ENCODE assay signal across 1 cellular context in the genomic region with DNA sequence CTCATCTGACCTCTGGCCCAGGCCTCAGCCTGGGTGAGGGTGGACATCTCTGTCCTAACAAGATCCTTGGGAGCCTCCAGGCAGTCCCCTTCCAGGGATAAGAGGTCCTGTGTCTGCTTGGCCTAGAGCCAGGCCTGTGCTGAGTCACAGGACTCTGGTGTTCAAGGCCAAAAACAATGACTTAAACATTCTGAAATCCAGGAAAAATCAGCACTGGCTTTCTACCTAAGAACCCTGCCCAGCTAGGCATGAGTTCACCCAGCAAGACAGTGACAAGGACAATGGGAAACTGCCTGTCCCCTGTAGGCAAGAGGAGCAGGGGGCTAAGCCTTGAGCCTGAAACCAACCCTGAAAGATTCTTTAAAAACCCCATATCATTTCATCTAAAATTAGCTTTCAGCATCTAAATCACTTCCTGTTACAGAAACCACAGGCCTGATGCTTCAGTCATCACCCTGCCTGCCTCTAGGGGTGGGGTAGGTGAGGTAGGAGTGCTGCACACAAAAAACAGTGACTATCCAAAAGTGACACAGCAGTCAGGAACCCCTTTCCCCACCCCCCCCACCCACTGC.
A peak's percentile ranks its signal among the peaks of the same experiment; 100 is the strongest.
TF ChIP-seq lines count a peak whose summit lies in the region.

No MANE protein-coding gene starts in this region.

TF ChIP-seq in HEK293, 187 proteins besides CTCF, POLR2A, EP300 and RAD21 (continued from another document and continues in another):
- TF ChIP-seq, protein P1, sequence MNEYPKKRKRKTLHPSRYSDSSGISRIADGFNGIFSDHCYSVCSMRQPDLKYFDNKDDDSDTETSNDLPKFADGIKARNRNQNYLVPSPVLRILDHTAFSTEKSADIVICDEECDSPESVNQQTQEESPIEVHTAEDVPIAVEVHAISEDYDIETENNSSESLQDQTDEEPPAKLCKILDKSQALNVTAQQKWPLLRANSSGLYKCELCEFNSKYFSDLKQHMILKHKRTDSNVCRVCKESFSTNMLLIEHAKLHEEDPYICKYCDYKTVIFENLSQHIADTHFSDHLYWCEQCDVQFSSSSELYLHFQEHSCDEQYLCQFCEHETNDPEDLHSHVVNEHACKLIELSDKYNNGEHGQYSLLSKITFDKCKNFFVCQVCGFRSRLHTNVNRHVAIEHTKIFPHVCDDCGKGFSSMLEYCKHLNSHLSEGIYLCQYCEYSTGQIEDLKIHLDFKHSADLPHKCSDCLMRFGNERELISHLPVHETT (tag by site-specific recombination; IDR thresholded peaks at IDR 0.05), result no peak
- TF ChIP-seq REPIN1 (tag by site-specific recombination; IDR thresholded peaks at IDR 0.05; ENCODE audit: low read depth), result no peak
- TF ChIP-seq, protein P2, sequence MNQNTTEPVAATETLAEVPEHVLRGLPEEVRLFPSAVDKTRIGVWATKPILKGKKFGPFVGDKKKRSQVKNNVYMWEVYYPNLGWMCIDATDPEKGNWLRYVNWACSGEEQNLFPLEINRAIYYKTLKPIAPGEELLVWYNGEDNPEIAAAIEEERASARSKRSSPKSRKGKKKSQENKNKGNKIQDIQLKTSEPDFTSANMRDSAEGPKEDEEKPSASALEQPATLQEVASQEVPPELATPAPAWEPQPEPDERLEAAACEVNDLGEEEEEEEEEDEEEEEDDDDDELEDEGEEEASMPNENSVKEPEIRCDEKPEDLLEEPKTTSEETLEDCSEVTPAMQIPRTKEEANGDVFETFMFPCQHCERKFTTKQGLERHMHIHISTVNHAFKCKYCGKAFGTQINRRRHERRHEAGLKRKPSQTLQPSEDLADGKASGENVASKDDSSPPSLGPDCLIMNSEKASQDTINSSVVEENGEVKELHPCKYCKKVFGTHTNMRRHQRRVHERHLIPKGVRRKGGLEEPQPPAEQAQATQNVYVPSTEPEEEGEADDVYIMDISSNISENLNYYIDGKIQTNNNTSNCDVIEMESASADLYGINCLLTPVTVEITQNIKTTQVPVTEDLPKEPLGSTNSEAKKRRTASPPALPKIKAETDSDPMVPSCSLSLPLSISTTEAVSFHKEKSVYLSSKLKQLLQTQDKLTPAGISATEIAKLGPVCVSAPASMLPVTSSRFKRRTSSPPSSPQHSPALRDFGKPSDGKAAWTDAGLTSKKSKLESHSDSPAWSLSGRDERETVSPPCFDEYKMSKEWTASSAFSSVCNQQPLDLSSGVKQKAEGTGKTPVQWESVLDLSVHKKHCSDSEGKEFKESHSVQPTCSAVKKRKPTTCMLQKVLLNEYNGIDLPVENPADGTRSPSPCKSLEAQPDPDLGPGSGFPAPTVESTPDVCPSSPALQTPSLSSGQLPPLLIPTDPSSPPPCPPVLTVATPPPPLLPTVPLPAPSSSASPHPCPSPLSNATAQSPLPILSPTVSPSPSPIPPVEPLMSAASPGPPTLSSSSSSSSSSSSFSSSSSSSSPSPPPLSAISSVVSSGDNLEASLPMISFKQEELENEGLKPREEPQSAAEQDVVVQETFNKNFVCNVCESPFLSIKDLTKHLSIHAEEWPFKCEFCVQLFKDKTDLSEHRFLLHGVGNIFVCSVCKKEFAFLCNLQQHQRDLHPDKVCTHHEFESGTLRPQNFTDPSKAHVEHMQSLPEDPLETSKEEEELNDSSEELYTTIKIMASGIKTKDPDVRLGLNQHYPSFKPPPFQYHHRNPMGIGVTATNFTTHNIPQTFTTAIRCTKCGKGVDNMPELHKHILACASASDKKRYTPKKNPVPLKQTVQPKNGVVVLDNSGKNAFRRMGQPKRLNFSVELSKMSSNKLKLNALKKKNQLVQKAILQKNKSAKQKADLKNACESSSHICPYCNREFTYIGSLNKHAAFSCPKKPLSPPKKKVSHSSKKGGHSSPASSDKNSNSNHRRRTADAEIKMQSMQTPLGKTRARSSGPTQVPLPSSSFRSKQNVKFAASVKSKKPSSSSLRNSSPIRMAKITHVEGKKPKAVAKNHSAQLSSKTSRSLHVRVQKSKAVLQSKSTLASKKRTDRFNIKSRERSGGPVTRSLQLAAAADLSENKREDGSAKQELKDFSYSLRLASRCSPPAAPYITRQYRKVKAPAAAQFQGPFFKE (tag by site-specific recombination; IDR thresholded peaks at IDR 0.05; ENCODE audit: borderline replicate concordance), result no peak
- no peak for TF ChIP-seq ZNF132 (tag by site-specific recombination; IDR thresholded peaks at IDR 0.05; ENCODE audit: borderline replicate concordance)
- TF ChIP-seq, protein P3, sequence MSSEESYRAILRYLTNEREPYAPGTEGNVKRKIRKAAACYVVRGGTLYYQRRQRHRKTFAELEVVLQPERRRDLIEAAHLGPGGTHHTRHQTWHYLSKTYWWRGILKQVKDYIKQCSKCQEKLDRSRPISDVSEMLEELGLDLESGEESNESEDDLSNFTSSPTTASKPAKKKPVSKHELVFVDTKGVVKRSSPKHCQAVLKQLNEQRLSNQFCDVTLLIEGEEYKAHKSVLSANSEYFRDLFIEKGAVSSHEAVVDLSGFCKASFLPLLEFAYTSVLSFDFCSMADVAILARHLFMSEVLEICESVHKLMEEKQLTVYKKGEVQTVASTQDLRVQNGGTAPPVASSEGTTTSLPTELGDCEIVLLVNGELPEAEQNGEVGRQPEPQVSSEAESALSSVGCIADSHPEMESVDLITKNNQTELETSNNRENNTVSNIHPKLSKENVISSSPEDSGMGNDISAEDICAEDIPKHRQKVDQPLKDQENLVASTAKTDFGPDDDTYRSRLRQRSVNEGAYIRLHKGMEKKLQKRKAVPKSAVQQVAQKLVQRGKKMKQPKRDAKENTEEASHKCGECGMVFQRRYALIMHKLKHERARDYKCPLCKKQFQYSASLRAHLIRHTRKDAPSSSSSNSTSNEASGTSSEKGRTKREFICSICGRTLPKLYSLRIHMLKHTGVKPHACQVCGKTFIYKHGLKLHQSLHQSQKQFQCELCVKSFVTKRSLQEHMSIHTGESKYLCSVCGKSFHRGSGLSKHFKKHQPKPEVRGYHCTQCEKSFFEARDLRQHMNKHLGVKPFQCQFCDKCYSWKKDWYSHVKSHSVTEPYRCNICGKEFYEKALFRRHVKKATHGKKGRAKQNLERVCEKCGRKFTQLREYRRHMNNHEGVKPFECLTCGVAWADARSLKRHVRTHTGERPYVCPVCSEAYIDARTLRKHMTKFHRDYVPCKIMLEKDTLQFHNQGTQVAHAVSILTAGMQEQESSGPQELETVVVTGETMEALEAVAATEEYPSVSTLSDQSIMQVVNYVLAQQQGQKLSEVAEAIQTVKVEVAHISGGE (tag by site-specific recombination; conservative IDR thresholded peaks at IDR 0.05; ENCODE audit: low read depth), result no peak
- TF ChIP-seq, protein P4, sequence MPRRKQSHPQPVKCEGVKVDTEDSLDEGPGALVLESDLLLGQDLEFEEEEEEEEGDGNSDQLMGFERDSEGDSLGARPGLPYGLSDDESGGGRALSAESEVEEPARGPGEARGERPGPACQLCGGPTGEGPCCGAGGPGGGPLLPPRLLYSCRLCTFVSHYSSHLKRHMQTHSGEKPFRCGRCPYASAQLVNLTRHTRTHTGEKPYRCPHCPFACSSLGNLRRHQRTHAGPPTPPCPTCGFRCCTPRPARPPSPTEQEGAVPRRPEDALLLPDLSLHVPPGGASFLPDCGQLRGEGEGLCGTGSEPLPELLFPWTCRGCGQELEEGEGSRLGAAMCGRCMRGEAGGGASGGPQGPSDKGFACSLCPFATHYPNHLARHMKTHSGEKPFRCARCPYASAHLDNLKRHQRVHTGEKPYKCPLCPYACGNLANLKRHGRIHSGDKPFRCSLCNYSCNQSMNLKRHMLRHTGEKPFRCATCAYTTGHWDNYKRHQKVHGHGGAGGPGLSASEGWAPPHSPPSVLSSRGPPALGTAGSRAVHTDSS (tag by site-specific recombination; IDR thresholded peaks at IDR 0.05), result no peak
- no peak for TF ChIP-seq ZNF830 (tag by site-specific recombination; IDR thresholded peaks at IDR 0.05; ENCODE audit: low read depth)
- TF ChIP-seq, protein P5, sequence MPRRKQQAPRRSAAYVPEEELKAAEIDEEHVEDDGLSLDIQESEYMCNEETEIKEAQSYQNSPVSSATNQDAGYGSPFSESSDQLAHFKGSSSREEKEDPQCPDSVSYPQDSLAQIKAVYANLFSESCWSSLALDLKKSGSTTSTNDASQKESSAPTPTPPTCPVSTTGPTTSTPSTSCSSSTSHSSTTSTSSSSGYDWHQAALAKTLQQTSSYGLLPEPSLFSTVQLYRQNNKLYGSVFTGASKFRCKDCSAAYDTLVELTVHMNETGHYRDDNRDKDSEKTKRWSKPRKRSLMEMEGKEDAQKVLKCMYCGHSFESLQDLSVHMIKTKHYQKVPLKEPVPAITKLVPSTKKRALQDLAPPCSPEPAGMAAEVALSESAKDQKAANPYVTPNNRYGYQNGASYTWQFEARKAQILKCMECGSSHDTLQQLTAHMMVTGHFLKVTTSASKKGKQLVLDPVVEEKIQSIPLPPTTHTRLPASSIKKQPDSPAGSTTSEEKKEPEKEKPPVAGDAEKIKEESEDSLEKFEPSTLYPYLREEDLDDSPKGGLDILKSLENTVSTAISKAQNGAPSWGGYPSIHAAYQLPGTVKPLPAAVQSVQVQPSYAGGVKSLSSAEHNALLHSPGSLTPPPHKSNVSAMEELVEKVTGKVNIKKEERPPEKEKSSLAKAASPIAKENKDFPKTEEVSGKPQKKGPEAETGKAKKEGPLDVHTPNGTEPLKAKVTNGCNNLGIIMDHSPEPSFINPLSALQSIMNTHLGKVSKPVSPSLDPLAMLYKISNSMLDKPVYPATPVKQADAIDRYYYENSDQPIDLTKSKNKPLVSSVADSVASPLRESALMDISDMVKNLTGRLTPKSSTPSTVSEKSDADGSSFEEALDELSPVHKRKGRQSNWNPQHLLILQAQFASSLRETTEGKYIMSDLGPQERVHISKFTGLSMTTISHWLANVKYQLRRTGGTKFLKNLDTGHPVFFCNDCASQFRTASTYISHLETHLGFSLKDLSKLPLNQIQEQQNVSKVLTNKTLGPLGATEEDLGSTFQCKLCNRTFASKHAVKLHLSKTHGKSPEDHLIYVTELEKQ (tag by site-specific recombination; IDR thresholded peaks at IDR 0.05; ENCODE audit: borderline replicate concordance), result no peak
- TF ChIP-seq ZNF266 (tag by site-specific recombination; IDR thresholded peaks at IDR 0.05; ENCODE audit: low read depth), result no peak
- TF ChIP-seq EGR2 (tag by site-specific recombination; IDR thresholded peaks at IDR 0.05; ENCODE audit: low read depth), result no peak
- TF ChIP-seq SALL2 (tag by site-specific recombination; IDR thresholded peaks at IDR 0.05; ENCODE audit: borderline replicate concordance), result no peak
- TF ChIP-seq, protein P6, sequence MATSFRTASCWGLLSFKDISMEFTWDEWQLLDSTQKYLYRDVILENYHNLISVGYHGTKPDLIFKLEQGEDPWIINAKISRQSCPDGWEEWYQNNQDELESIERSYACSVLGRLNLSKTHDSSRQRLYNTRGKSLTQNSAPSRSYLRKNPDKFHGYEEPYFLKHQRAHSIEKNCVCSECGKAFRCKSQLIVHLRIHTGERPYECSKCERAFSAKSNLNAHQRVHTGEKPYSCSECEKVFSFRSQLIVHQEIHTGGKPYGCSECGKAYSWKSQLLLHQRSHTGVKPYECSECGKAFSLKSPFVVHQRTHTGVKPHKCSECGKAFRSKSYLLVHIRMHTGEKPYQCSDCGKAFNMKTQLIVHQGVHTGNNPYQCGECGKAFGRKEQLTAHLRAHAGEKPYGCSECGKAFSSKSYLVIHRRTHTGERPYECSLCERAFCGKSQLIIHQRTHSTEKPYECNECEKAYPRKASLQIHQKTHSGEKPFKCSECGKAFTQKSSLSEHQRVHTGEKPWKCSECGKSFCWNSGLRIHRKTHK (tag by site-specific recombination; IDR thresholded peaks at IDR 0.05), result no peak
- TF ChIP-seq ZNF175 (tag by site-specific recombination; IDR thresholded peaks at IDR 0.05), result no peak
- TF ChIP-seq ZNF121 (tag by site-specific recombination; IDR thresholded peaks at IDR 0.05), result no peak
- peak; percentile 78 for TF ChIP-seq ZIC2 (tag by site-specific recombination; IDR thresholded peaks at IDR 0.05)
- no peak for TF ChIP-seq ZNF791 (tag by site-specific recombination; IDR thresholded peaks at IDR 0.05)
- TF ChIP-seq ZNF529 (tag by site-specific recombination; IDR thresholded peaks at IDR 0.05; ENCODE audit: insufficient replicate concordance), result no peak
- TF ChIP-seq PRDM1 (tag by site-specific recombination; IDR thresholded peaks at IDR 0.05), result no peak
- no peak for TF ChIP-seq ZNF610 (tag by site-specific recombination; IDR thresholded peaks at IDR 0.05; ENCODE audit: borderline replicate concordance)
- no peak for TF ChIP-seq HOXD13 (CRISPR knock-in tag; IDR thresholded peaks at IDR 0.05; ENCODE audit: borderline replicate concordance)
- no peak for TF ChIP-seq ZNF621 (tag by site-specific recombination; IDR thresholded peaks at IDR 0.05)
- no peak for TF ChIP-seq ZSCAN30 (tag by site-specific recombination; IDR thresholded peaks at IDR 0.05)
- TF ChIP-seq ZNF555 (tag by site-specific recombination; conservative IDR thresholded peaks at IDR 0.05), result no peak
- no peak for TF ChIP-seq WT1 (tag by site-specific recombination; IDR thresholded peaks at IDR 0.05)
- TF ChIP-seq, protein P7, sequence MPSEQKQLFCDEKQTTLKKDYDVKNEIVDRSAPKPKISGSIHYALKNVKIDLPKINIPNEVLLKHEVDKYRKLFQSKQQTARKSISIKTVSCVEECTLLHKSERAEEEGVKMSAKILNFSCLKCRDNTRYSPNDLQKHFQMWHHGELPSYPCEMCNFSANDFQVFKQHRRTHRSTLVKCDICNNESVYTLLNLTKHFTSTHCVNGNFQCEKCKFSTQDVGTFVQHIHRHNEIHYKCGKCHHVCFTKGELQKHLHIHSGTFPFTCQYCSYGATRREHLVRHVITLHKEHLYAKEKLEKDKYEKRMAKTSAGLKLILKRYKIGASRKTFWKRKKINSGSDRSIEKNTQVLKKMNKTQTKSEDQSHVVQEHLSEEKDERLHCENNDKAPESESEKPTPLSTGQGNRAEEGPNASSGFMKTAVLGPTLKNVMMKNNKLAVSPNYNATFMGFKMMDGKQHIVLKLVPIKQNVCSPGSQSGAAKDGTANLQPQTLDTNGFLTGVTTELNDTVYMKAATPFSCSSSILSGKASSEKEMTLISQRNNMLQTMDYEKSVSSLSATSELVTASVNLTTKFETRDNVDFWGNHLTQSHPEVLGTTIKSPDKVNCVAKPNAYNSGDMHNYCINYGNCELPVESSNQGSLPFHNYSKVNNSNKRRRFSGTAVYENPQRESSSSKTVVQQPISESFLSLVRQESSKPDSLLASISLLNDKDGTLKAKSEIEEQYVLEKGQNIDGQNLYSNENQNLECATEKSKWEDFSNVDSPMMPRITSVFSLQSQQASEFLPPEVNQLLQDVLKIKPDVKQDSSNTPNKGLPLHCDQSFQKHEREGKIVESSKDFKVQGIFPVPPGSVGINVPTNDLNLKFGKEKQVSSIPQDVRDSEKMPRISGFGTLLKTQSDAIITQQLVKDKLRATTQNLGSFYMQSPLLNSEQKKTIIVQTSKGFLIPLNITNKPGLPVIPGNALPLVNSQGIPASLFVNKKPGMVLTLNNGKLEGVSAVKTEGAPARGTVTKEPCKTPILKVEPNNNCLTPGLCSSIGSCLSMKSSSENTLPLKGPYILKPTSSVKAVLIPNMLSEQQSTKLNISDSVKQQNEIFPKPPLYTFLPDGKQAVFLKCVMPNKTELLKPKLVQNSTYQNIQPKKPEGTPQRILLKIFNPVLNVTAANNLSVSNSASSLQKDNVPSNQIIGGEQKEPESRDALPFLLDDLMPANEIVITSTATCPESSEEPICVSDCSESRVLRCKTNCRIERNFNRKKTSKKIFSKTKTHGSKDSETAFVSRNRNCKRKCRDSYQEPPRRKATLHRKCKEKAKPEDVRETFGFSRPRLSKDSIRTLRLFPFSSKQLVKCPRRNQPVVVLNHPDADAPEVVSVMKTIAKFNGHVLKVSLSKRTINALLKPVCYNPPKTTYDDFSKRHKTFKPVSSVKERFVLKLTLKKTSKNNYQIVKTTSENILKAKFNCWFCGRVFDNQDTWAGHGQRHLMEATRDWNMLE (tag by site-specific recombination; conservative IDR thresholded peaks at IDR 0.05; ENCODE audit: low read depth), result no peak
